Comparison of ENCODE assay signal across 24 cellular contexts in genomic region chr7:117319211-117319610, GRCh38. TPM values are rescaled to one million over a fixed set of nuclear protein-coding genes. Genes with fewer than 3 reads are reported as not detected.
"Had no signal": no experiment of that assay in that cellular context is flagged by ENCODE, and none has a peak within 500 bp of the region (broad histone marks: within the 10 kb centered on the region; RNA-seq: fewer than 3 reads in every experiment).

No MANE protein-coding gene starts in this region.

- H3K9me3 ChIP-seq: SJSA1, SK-N-SH had no signal

- H3K27ac ChIP-seq: SJSA1 had no signal

- H3K4me3 ChIP-seq: SJSA1 had no signal

- DNase-seq: IMR-90, Karpas-422, KG1, MM.1S, NCI-H1092 treated with DMSO at 0.1 percent for 48 hours, NCI-H1436, NCI-H187, NCI-H2029, NCI-H2081 treated with DMSO at 0.1 percent for 48 hours, NCI-H2171, NCI-H226, NCI-H446, NCI-H510A, NCI-H524 treated with DMSO at 0.1 percent for 48 hours, NCI-H69, NCI-H774, Right ventricle myocardium superior, RPMI8226, SIG-M5, SK-N-SH, SW 1271 had no signal

- H3K36me3 ChIP-seq: SJSA1 had no signal

RNA-seq across cellular contexts. Expression of gene WNT2, which starts 3.6 kb away (rescaled TPM):
- total RNA-seq: HepG2, HT1080, Right ventricle myocardium superior had no signal
- polyA plus RNA-seq: HepG2, SK-N-SH had no signal
